Comparison of ENCODE assay signal across 1 cellular context in genomic region chr20:8145246-8145639, GRCh38.
TF ChIP-seq lines count a peak whose summit lies in the region.

No MANE protein-coding gene starts in this region.

TF ChIP-seq in IMR-90, 13 proteins besides CTCF, POLR2A, EP300 and RAD21:
- TF ChIP-seq BHLHE40 (IDR thresholded peaks at IDR 0.05; ENCODE audit: low read depth, low read length) (no peak), NFE2L2 (IDR thresholded peaks at IDR 0.05; ENCODE audit: low read depth, low read length) (no peak), RFX5 (IDR thresholded peaks at IDR 0.05; ENCODE audit: low read depth, low read length) (no peak), ELK1 (IDR thresholded peaks at IDR 0.05; ENCODE audit: borderline replicate concordance, low read depth, low read length) (no peak), SMC3 (IDR thresholded peaks at IDR 0.05; ENCODE audit: low read depth, low read length) (no peak), MAZ (IDR thresholded peaks at IDR 0.05; ENCODE audit: borderline replicate concordance, low read depth, low read length) (no peak), FOS (IDR thresholded peaks at IDR 0.05; ENCODE audit: low read depth, low read length) (no peak), RCOR1 (IDR thresholded peaks at IDR 0.05; ENCODE audit: insufficient replicate concordance, low read length) (no peak), CEBPB (IDR thresholded peaks at IDR 0.05; ENCODE audit: low read depth, low read length) (no peak), CHD1 (IDR thresholded peaks at IDR 0.05; ENCODE audit: low read depth, low read length) (no peak)
